Comparison of ENCODE assay signal across 22 cellular contexts in the genomic region with DNA sequence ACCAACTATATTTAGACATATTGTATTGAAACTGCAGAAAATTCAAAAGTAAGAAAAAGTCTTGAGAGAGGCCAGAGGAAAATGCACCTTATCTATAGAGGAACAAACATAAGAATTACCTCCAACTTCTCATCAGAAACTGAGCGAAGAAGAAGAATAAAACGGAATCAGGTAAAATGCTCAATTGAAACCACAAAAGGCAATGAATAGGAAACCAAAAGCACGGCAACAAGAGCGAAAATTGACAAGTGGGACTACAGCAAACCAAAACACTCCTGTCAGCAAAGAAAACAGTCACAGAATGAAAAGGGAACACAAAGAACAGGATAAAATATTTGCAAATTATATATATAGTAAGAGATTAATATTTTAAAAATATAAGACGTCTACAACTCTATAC.
DNase-seq lines count a peak whose midpoint lies in the region; ATAC-seq and TF ChIP-seq lines count a peak whose summit lies in the region.
"Had no signal": no experiment of that assay in that cellular context is flagged by ENCODE, and none has a peak within 500 bp of the region (broad histone marks: within the 10 kb centered on the region; RNA-seq: fewer than 3 reads in every experiment).

No MANE protein-coding gene starts in this region.

- H3K4me3 Mint-ChIP-seq in activated CD8-positive, alpha-beta memory T cell treated with anti-CD3 and anti-CD28 coated beads, Interleukin-2, amount 10 ng/mL, durations not matched to agents 7 days and 5 days, result peak overlapping the region; percentile 52
- peak overlapping the region; percentile 59 for H3K4me3 Mint-ChIP-seq in activated T-helper 1 cell treated with anti-CD3 and anti-CD28 coated beads, Interleukin-12 subunit alpha, Interleukin-12 subunit beta, Interleukin-2, Interleukin-4 antibody, amounts not matched to agents 30 ng/mL and 10 ng/mL and 1 ng/mL, durations not matched to agents 14 hours and 24 hours and 36 hours
- peak overlapping the region; percentile 21 for H3K4me3 Mint-ChIP-seq in natural killer cell

- TF ChIP-seq CTCF in natural killer cell (IDR thresholded peaks at IDR 0.05), result no peak

- CTCF ChIA-PET in activated CD8-positive, alpha-beta memory T cell treated with anti-CD3 and anti-CD28 coated beads, Interleukin-2, amount 10 ng/mL, durations not matched to agents 7 days and 5 days (lab: Charles Lee), result interaction anchor here (2.2 kb wide), 1 partner anchor 28 kb away, joined by 7 read pairs; no protein-coding TSS in a partner anchor
- CTCF ChIA-PET in HEK293T (lab: Yijun Ruan, JAX), result no interaction called here

- peaks cover 12% of the 10 kb centered on the region for H3K4me1 Mint-ChIP-seq in activated CD8-positive, alpha-beta memory T cell treated with anti-CD3 and anti-CD28 coated beads, Interleukin-2, amount 10 ng/mL, durations not matched to agents 7 days and 5 days
- H3K4me1 Mint-ChIP-seq in activated T-helper 1 cell treated with anti-CD3 and anti-CD28 coated beads, Interleukin-12 subunit alpha, Interleukin-12 subunit beta, Interleukin-2, Interleukin-4 antibody, amounts not matched to agents 30 ng/mL and 10 ng/mL and 1 ng/mL, durations not matched to agents 14 hours and 24 hours and 36 hours (ENCODE audit: low read depth), result peaks cover 43% of the 10 kb centered on the region
- peaks cover 5 to 6% of the 10 kb centered on the region in 2 donors for H3K4me1 Mint-ChIP-seq in natural killer cell
- H3K4me1 Mint-ChIP-seq: IgD-negative memory B cell had no signal

- intact Hi-C loops in activated T-helper 1 cell treated with anti-CD3 and anti-CD28 coated beads, Interleukin-12 subunit alpha, Interleukin-12 subunit beta, Interleukin-2, Interleukin-4 antibody, amounts not matched to agents 30 ng/mL and 10 ng/mL and 1 ng/mL, durations not matched to agents 14 hours and 24 hours and 36 hours (cut with micrococcal nuclease), result loop anchor here (2.0 to 5.0 kb wide), 2 partner anchors 38 kb away; no protein-coding TSS in a partner anchor
- intact Hi-C loops in natural killer cell (cut with micrococcal nuclease), result no loop called here

- H3K27ac Mint-ChIP-seq in activated CD8-positive, alpha-beta memory T cell treated with anti-CD3 and anti-CD28 coated beads, Interleukin-2, amount 10 ng/mL, durations not matched to agents 7 days and 5 days, result no peak overlapping the region
- H3K27ac Mint-ChIP-seq in activated T-helper 1 cell treated with anti-CD3 and anti-CD28 coated beads, Interleukin-12 subunit alpha, Interleukin-12 subunit beta, Interleukin-2, Interleukin-4 antibody, amounts not matched to agents 30 ng/mL and 10 ng/mL and 1 ng/mL, durations not matched to agents 14 hours and 24 hours and 36 hours, result peak overlapping the region; percentile 3
- H3K27ac Mint-ChIP-seq in natural killer cell, result no peak overlapping the region

- POLR2A ChIA-PET in HEK293T (lab: Yijun Ruan, JAX), result no interaction called here

- H3K27me3 Mint-ChIP-seq in activated CD8-positive, alpha-beta memory T cell treated with anti-CD3 and anti-CD28 coated beads, Interleukin-2, amount 10 ng/mL, durations not matched to agents 7 days and 5 days, result peaks cover 14% of the 10 kb centered on the region
- H3K27me3 Mint-ChIP-seq in activated T-helper 1 cell treated with anti-CD3 and anti-CD28 coated beads, Interleukin-12 subunit alpha, Interleukin-12 subunit beta, Interleukin-2, Interleukin-4 antibody, amounts not matched to agents 30 ng/mL and 10 ng/mL and 1 ng/mL, durations not matched to agents 14 hours and 24 hours and 36 hours (ENCODE audit: insufficient read depth), result peaks cover 5% of the 10 kb centered on the region
- H3K27me3 Mint-ChIP-seq in natural killer cell (ENCODE audit: low read depth in 2 of 2), result peaks cover 6 to 30% of the 10 kb centered on the region in 2 donors

- H3K9me3 Mint-ChIP-seq in activated CD8-positive, alpha-beta memory T cell treated with anti-CD3 and anti-CD28 coated beads, Interleukin-2, amount 10 ng/mL, durations not matched to agents 7 days and 5 days (ENCODE audit: low read depth), result no peaks in the 10 kb centered on the region
- H3K9me3 Mint-ChIP-seq in activated T-helper 1 cell treated with anti-CD3 and anti-CD28 coated beads, Interleukin-12 subunit alpha, Interleukin-12 subunit beta, Interleukin-2, Interleukin-4 antibody, amounts not matched to agents 30 ng/mL and 10 ng/mL and 1 ng/mL, durations not matched to agents 14 hours and 24 hours and 36 hours, result no peaks in the 10 kb centered on the region
- no peaks in the 10 kb centered on the region for H3K9me3 Mint-ChIP-seq in natural killer cell

- peak overlapping the region; percentile 18 for H3K4me3 ChIP-seq in Jurkat, Clone E6-1 (ENCODE audit: low read length)
- H3K4me3 ChIP-seq: A549, MG63, spleen, tibial nerve had no signal

- H3K36me3 Mint-ChIP-seq in activated CD8-positive, alpha-beta memory T cell treated with anti-CD3 and anti-CD28 coated beads, Interleukin-2, amount 10 ng/mL, durations not matched to agents 7 days and 5 days, result no peaks in the 10 kb centered on the region
- no peaks in the 10 kb centered on the region for H3K36me3 Mint-ChIP-seq in activated T-helper 1 cell treated with anti-CD3 and anti-CD28 coated beads, Interleukin-12 subunit alpha, Interleukin-12 subunit beta, Interleukin-2, Interleukin-4 antibody, amounts not matched to agents 30 ng/mL and 10 ng/mL and 1 ng/mL, durations not matched to agents 14 hours and 24 hours and 36 hours (ENCODE audit: low read depth)
- no peaks in the 10 kb centered on the region for H3K36me3 Mint-ChIP-seq in natural killer cell
- H3K36me3 Mint-ChIP-seq: IgD-negative memory B cell had no signal

- ATAC-seq in activated CD8-positive, alpha-beta memory T cell treated with anti-CD3 and anti-CD28 coated beads, Interleukin-2, amount 10 ng/mL, durations not matched to agents 7 days and 5 days, result no peak
- ATAC-seq in natural killer cell, result no peak
- ATAC-seq: A549, left cardiac atrium had no signal

- DNase-seq in activated CD8-positive, alpha-beta memory T cell treated with anti-CD3 and anti-CD28 coated beads, Interleukin-2, amount 10 ng/mL, durations not matched to agents 7 days and 5 days, result no peak
- DNase-seq in activated CD8-positive, alpha-beta memory T cell treated with anti-CD3 and anti-CD28 coated beads, Interleukin-2, amount 50 U/mL, for 48 hours, result no peak
- DNase-seq in Jurkat, Clone E6-1 (ENCODE audit: low read depth, low spot score), result peak; percentile 39
- peak; percentile 6 for DNase-seq in activated T-helper 1 cell treated with anti-CD3 and anti-CD28 coated beads, Interleukin-12 subunit alpha, Interleukin-12 subunit beta, Interleukin-2, Interleukin-4 antibody, amounts not matched to agents 30 ng/mL and 10 ng/mL and 1 ng/mL, durations not matched to agents 14 hours and 24 hours and 36 hours (ENCODE audit: low spot score)
- DNase-seq in natural killer cell (no peak), COLO668 (lab: John Stamatoyannopoulos, UW; ENCODE audit: unreplicated experiment) (no peak), dermis blood vessel endothelial cell (no peak), HEK293T (ENCODE audit: extremely low spot score) (no peak)
- DNase-seq: activated gamma-delta T cell treated with Interleukin-2 at 50 U/mL for 16 hours; BE2C; H7; head of caudate nucleus; left cardiac atrium; MG63; NCI-H1417 treated with DMSO at 0.1 percent for 48 hours; NCI-H2107; spleen; stimulated activated CD4-positive, alpha-beta T cell treated with anti-CD3 and anti-CD28 coated beads, Interleukin-4, amount 100 ng/mL, for 1 hour; stimulated activated naive CD4-positive, alpha-beta T cell treated with Interleukin-2 at 50 U/mL for 16 hours had no signal

TF ChIP-seq in HEK293T, 16 proteins besides CTCF, POLR2A, EP300 and RAD21:
- TF ChIP-seq CTBP1 (IDR thresholded peaks at IDR 0.05; ENCODE audit: borderline replicate concordance) (no peak), L3MBTL2 (conservative IDR thresholded peaks at IDR 0.05) (no peak), SP1 (IDR thresholded peaks at IDR 0.05) (no peak), TARDBP (IDR thresholded peaks at IDR 0.05) (no peak), FOXA1 (IDR thresholded peaks at IDR 0.05) (no peak), BHLHE40 (IDR thresholded peaks at IDR 0.05; ENCODE audit: borderline replicate concordance) (no peak), HDGF (IDR thresholded peaks at IDR 0.05; ENCODE audit: borderline replicate concordance) (no peak), SUZ12 (IDR thresholded peaks at IDR 0.05) (no peak), ELF4 (IDR thresholded peaks at IDR 0.05) (no peak), FOXK2 (IDR thresholded peaks at IDR 0.05) (no peak), ARNT (IDR thresholded peaks at IDR 0.05) (no peak), LEF1 (IDR thresholded peaks at IDR 0.05; ENCODE audit: borderline replicate concordance) (no peak), ZNF384 (IDR thresholded peaks at IDR 0.05) (no peak), FOXM1 (IDR thresholded peaks at IDR 0.05; ENCODE audit: borderline replicate concordance) (no peak), NFRKB (IDR thresholded peaks at IDR 0.05) (no peak)
- TF ChIP-seq, protein P1, sequence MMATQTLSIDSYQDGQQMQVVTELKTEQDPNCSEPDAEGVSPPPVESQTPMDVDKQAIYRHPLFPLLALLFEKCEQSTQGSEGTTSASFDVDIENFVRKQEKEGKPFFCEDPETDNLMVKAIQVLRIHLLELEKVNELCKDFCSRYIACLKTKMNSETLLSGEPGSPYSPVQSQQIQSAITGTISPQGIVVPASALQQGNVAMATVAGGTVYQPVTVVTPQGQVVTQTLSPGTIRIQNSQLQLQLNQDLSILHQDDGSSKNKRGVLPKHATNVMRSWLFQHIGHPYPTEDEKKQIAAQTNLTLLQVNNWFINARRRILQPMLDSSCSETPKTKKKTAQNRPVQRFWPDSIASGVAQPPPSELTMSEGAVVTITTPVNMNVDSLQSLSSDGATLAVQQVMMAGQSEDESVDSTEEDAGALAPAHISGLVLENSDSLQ (IDR thresholded peaks at IDR 0.05), result no peak

Comparison
In these comparisons a context has a peak if more than half of its experiments do, and no peak if none do; other contexts are left out.
1. DNase-seq: peak in Jurkat, Clone E6-1 (single experiment) and activated T-helper 1 cell treated with anti-CD3 and anti-CD28 coated beads, Interleukin-12 subunit alpha, Interleukin-12 subunit beta, Interleukin-2, Interleukin-4 antibody, amounts not matched to agents 30 ng/mL and 10 ng/mL and 1 ng/mL, durations not matched to agents 14 hours and 24 hours and 36 hours (single experiment); none in activated CD8-positive, alpha-beta memory T cell treated with anti-CD3 and anti-CD28 coated beads, Interleukin-2, amount 10 ng/mL, durations not matched to agents 7 days and 5 days (single experiment), activated CD8-positive, alpha-beta memory T cell treated with anti-CD3 and anti-CD28 coated beads, Interleukin-2, amount 50 U/mL, for 48 hours (single experiment), natural killer cell (single experiment), COLO668 (single experiment), dermis blood vessel endothelial cell (single experiment) and HEK293T (single experiment).
2. Peak in every context shown above with its lines, with median percentiles within 50 percentile points of each other: H3K4me3 Mint-ChIP-seq.